8 cellular contexts compared by ENCODE assay signal in genomic region chr3:190225186-190225692, GRCh38.
A peak's percentile ranks its signal among the peaks of the same experiment; 100 is the strongest.
DNase-seq lines count a peak whose midpoint lies in the region; ATAC-seq and TF ChIP-seq lines count a peak whose summit lies in the region.

No MANE protein-coding gene starts in this region.

- ATAC-seq in HG02938 (IDR thresholded peaks at IDR 0.05; ENCODE audit: unreplicated experiment) (no peak), HG03342 (IDR thresholded peaks at IDR 0.05; ENCODE audit: unreplicated experiment) (no peak)

- no peak overlapping the region for H3K4me3 ChIP-seq in esophagus muscularis mucosa

- H3K27me3 ChIP-seq in esophagus muscularis mucosa, result no peaks in the 10 kb centered on the region

- no peak for TF ChIP-seq POLR2A in esophagus muscularis mucosa (IDR thresholded peaks at IDR 0.05; ENCODE audit: low read depth)

- 13% methylated on average over 2 of the region's 2 CpGs for whole genome bisulfite sequencing in esophagus muscularis mucosa

- CTCF ChIA-PET in GM10248 (lab: Yijun Ruan, JAX), result interaction anchor here (0.7 to 3.7 kb wide), 16 partner anchors 9 to 258 kb away, joined by 3 to 24 read pairs (median 4); partner anchors contain the start of gene CLDN1

- intact Hi-C loops in esophagus muscularis mucosa (cut with DNase I), result loop anchor here (10.0 kb wide), 1 partner anchor 200 kb away; no protein-coding TSS in a partner anchor

- peak; percentile 29 for TF ChIP-seq CTCF in GM10248 (IDR thresholded peaks at IDR 0.05; ENCODE audit: control extremely low read depth, extremely low read depth, low read depth, missing control alignments)
- TF ChIP-seq CTCF in esophagus muscularis mucosa (IDR thresholded peaks at IDR 0.05), result peak in 2 of 3 experiments; percentile 45 to 47

- peaks cover 0 to 10% (median 1%) of the 10 kb centered on the region in 4 donors for H3K9me3 ChIP-seq in esophagus muscularis mucosa

- DNase-seq in A172 (ENCODE audit: low spot score) (peak; percentile 50), GM10248 (ENCODE audit: extremely low spot score) (peak; percentile 13), NCI-H774 (lab: John Stamatoyannopoulos, UW) (peak; percentile 28), esophagus muscularis mucosa (ENCODE audit: extremely low spot score) (no peak), renal cortical epithelial cell (ENCODE audit: low read depth) (peak; percentile 48), islet precursor cell (no peak)

- H3K36me3 ChIP-seq in esophagus muscularis mucosa, result no peaks in the 10 kb centered on the region

- TF ChIP-seq EP300 in esophagus muscularis mucosa (IDR thresholded peaks at IDR 0.05), result no peak

- POLR2A ChIA-PET in GM10248 (lab: Yijun Ruan, JAX), result no interaction called here

- no peaks in the 10 kb centered on the region for H3K4me1 ChIP-seq in esophagus muscularis mucosa

- no peak overlapping the region for H3K27ac ChIP-seq in esophagus muscularis mucosa (replicated peaks in 1 of 4)

Comparison
In these comparisons a context has a peak if more than half of its experiments do, and no peak if none do; other contexts are left out.
1. DNase-seq: peak in A172 (single experiment), GM10248 (single experiment), NCI-H774 (single experiment) and renal cortical epithelial cell (single experiment); none in esophagus muscularis mucosa (single experiment) and islet precursor cell (single experiment).